Comparison of ENCODE assay signal across 22 cellular contexts in the genomic region with DNA sequence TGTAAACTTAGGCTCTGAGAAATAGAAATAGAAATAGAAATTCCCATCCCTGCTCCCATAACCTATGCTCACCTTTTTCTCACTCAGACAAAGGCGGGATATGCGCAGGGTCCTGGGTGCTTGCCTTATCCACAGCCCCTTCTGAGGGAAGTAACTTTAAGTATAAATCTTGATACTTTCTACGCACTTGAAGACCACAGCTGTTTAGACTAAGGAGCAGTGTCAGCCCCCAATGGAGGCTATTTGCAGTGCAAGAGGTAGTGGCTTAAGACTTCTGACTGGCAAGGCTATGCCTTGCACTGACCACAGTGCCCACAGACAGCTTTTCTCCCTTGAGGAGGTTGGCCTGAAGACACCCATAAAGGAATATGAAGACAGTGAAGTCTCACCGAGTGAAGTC. TPM values are rescaled to one million over a fixed set of nuclear protein-coding genes. Genes with fewer than 3 reads are reported as not detected.
DNase-seq lines count a peak whose midpoint lies in the region; ATAC-seq and TF ChIP-seq lines count a peak whose summit lies in the region.
"Had no signal": no experiment of that assay in that cellular context is flagged by ENCODE, and none has a peak within 500 bp of the region (broad histone marks: within the 10 kb centered on the region; RNA-seq: fewer than 3 reads in every experiment).

No MANE protein-coding gene starts in this region.

- TF ChIP-seq CTCF in GM12865 (IDR thresholded peaks at IDR 0.05; ENCODE audit: insufficient read depth, low read depth, low read length, missing control alignments) (no peak), neural progenitor cell (IDR thresholded peaks at IDR 0.05) (no peak)

- H3K27ac Mint-ChIP-seq in neural progenitor cell: peak overlapping the region; percentile 78
- H3K27ac Mint-ChIP-seq in T-helper 2 cell treated with Interferon-gamma antibody and Interleukin-4, amounts not matched to agents 5 μg/mL and 100 μg/mL, for 36 hours: no peak overlapping the region
- no peak overlapping the region for H3K27ac Mint-ChIP-seq in activated T-cell treated with anti-CD3 and anti-CD28 coated beads, Interleukin-2, amount 50 U/mL, for 72 hours
- H3K27ac Mint-ChIP-seq: CD14-positive monocyte; CD4-positive, alpha-beta memory T cell had no signal

- no peaks in the 10 kb centered on the region for H3K4me1 ChIP-seq in neural progenitor cell
- H3K4me1 ChIP-seq: BLaER1, HAP-1 had no signal

- H3K79me2 ChIP-seq in neural progenitor cell (ENCODE audit: low read depth): no peaks in the 10 kb centered on the region

- peaks cover 4% of the 10 kb centered on the region for H3K27me3 ChIP-seq in neural progenitor cell
- H3K27me3 ChIP-seq: BLaER1 had no signal

- no peak overlapping the region for H3K4me3 ChIP-seq in GM12865 (ENCODE audit: low read depth, low read length)
- H3K4me3 ChIP-seq in neural progenitor cell: no peak overlapping the region
- H3K4me3 ChIP-seq: BLaER1, GM23248, HAP-1 had no signal

- H3K36me3 ChIP-seq in neural progenitor cell: no peaks in the 10 kb centered on the region
- H3K36me3 ChIP-seq: BLaER1, HAP-1 had no signal

- no peaks in the 10 kb centered on the region for H3K36me3 Mint-ChIP-seq in neural progenitor cell
- no peaks in the 10 kb centered on the region for H3K36me3 Mint-ChIP-seq in T-helper 2 cell treated with Interferon-gamma antibody and Interleukin-4, amounts not matched to agents 5 μg/mL and 100 μg/mL, for 36 hours (ENCODE audit: low read depth)
- no peaks in the 10 kb centered on the region for H3K36me3 Mint-ChIP-seq in activated T-cell treated with anti-CD3 and anti-CD28 coated beads, Interleukin-2, amount 50 U/mL, for 72 hours (ENCODE audit: insufficient read depth in 2 of 2)
- H3K36me3 Mint-ChIP-seq: CD14-positive monocyte; CD4-positive, alpha-beta memory T cell had no signal

- peak; percentile 10 for DNase-seq in GM12865 (ENCODE audit: low read depth)
- no peak for DNase-seq in neural progenitor cell (ENCODE audit: low spot score)
- DNase-seq in dermis blood vessel endothelial cell: no peak
- no peak for DNase-seq in T-helper 2 cell treated with Interferon-gamma antibody and Interleukin-4, amounts not matched to agents 5 μg/mL and 100 μg/mL, for 36 hours (ENCODE audit: low spot score)
- DNase-seq in stimulated activated CD4-positive, alpha-beta T cell treated with anti-CD3 and anti-CD28 coated beads, Interleukin-2, amount 100 ng/mL, for 24 hours: no peak
- no peak for DNase-seq in activated T-cell treated with anti-CD3 and anti-CD28 coated beads, Interleukin-2, amount 50 U/mL, for 72 hours
- DNase-seq: 8988T; Calu3; CD4-positive, alpha-beta memory T cell; DND-41; EL; GM23248; KG1 had no signal

- ATAC-seq in GM21381 (IDR thresholded peaks at IDR 0.05; ENCODE audit: unreplicated experiment) (peak; percentile 29), HG02759 (IDR thresholded peaks at IDR 0.05; ENCODE audit: unreplicated experiment) (peak; percentile 50)
- ATAC-seq in activated T-cell treated with anti-CD3 and anti-CD28 coated beads, Interleukin-2, amount 50 U/mL, for 72 hours (replicated peaks in 1 of 2): no peak

- H3K9me3 Mint-ChIP-seq in neural progenitor cell: peaks cover 12% of the 10 kb centered on the region
- H3K9me3 Mint-ChIP-seq in T-helper 2 cell treated with Interferon-gamma antibody and Interleukin-4, amounts not matched to agents 5 μg/mL and 100 μg/mL, for 36 hours: peaks cover 10% of the 10 kb centered on the region
- peaks cover 2 to 4% of the 10 kb centered on the region in 2 donors for H3K9me3 Mint-ChIP-seq in activated T-cell treated with anti-CD3 and anti-CD28 coated beads, Interleukin-2, amount 50 U/mL, for 72 hours

- no peak overlapping the region for H3K9ac ChIP-seq in neural progenitor cell
- H3K9ac ChIP-seq: BLaER1, GM23248 had no signal

- peaks cover 8% of the 10 kb centered on the region for H3K4me1 Mint-ChIP-seq in neural progenitor cell
- H3K4me1 Mint-ChIP-seq in T-helper 2 cell treated with Interferon-gamma antibody and Interleukin-4, amounts not matched to agents 5 μg/mL and 100 μg/mL, for 36 hours (ENCODE audit: low read depth): peaks cover 7% of the 10 kb centered on the region
- H3K4me1 Mint-ChIP-seq in activated T-cell treated with anti-CD3 and anti-CD28 coated beads, Interleukin-2, amount 50 U/mL, for 72 hours (ENCODE audit: low read depth): peaks cover 5% of the 10 kb centered on the region
- H3K4me1 Mint-ChIP-seq: CD14-positive monocyte had no signal

- H3K4me2 ChIP-seq in neural progenitor cell: no peak overlapping the region
- H3K4me2 ChIP-seq: BLaER1 had no signal

- H3K27ac ChIP-seq in neural progenitor cell: no peak overlapping the region
- H3K27ac ChIP-seq: BLaER1, GM23248 had no signal

- no peaks in the 10 kb centered on the region for H3F3A ChIP-seq in neural progenitor cell (ENCODE audit: low read depth)

- peaks cover 6% of the 10 kb centered on the region for H3K27me3 Mint-ChIP-seq in neural progenitor cell (ENCODE audit: insufficient read depth, low read depth)
- H3K27me3 Mint-ChIP-seq in T-helper 2 cell treated with Interferon-gamma antibody and Interleukin-4, amounts not matched to agents 5 μg/mL and 100 μg/mL, for 36 hours (ENCODE audit: low read depth): no peaks in the 10 kb centered on the region
- no peaks in the 10 kb centered on the region for H3K27me3 Mint-ChIP-seq in activated T-cell treated with anti-CD3 and anti-CD28 coated beads, Interleukin-2, amount 50 U/mL, for 72 hours (ENCODE audit: low read depth)

- H2AFZ ChIP-seq in neural progenitor cell (replicated peaks): no peak overlapping the region
- H2AFZ ChIP-seq: GM23248 had no signal

- no peaks in the 10 kb centered on the region for H3K9me3 ChIP-seq in neural progenitor cell (ENCODE audit: low read depth)
- H3K9me3 ChIP-seq: HAP-1 had no signal

- no peak overlapping the region for H3K4me3 Mint-ChIP-seq in neural progenitor cell
- no peak overlapping the region for H3K4me3 Mint-ChIP-seq in T-helper 2 cell treated with Interferon-gamma antibody and Interleukin-4, amounts not matched to agents 5 μg/mL and 100 μg/mL, for 36 hours
- H3K4me3 Mint-ChIP-seq in activated T-cell treated with anti-CD3 and anti-CD28 coated beads, Interleukin-2, amount 50 U/mL, for 72 hours: no peak overlapping the region
- H3K4me3 Mint-ChIP-seq: CD14-positive monocyte; CD4-positive, alpha-beta memory T cell had no signal

- no peaks in the 10 kb centered on the region for H4K20me1 ChIP-seq in neural progenitor cell (ENCODE audit: low read depth)
- H4K20me1 ChIP-seq: BLaER1 had no signal

RNA-seq across cellular contexts. Expression of gene ASCL1, which starts 35.2 kb away (rescaled TPM):
- total RNA-seq in neural progenitor cell (ENCODE audit: low replicate concordance) (0.21 TPM in 1 of 2 replicates, not detected in the other), dermis blood vessel endothelial cell (not detected in 2 replicates)
- total RNA-seq in activated T-cell treated with anti-CD3 and anti-CD28 coated beads, Interleukin-2, amount 50 U/mL, for 72 hours: not detected
- total RNA-seq: A673; Calu3; CD4-positive, alpha-beta memory T cell; G401; GM23248; H4; HT-29 had no signal

Comparison
In these comparisons a context has a peak if more than half of its experiments do, and no peak if none do; other contexts are left out.
1. ATAC-seq: peak in GM21381 (single experiment) and HG02759 (single experiment); none in activated T-cell treated with anti-CD3 and anti-CD28 coated beads, Interleukin-2, amount 50 U/mL, for 72 hours (0 of 2).